1 cellular context compared by ENCODE assay signal in genomic region chrX:17788439-17788838, GRCh38.
A peak's percentile ranks its signal among the peaks of the same experiment; 100 is the strongest.
TF ChIP-seq lines count a peak whose summit lies in the region.

No MANE protein-coding gene starts in this region.

TF ChIP-seq in K562, 482 proteins besides CTCF, POLR2A, EP300 and RAD21 (continued from another document):
- TF ChIP-seq PRDM10 (IDR thresholded peaks at IDR 0.05; ENCODE audit: partially characterized antibody), result peak; percentile 27
- peak; percentile 39; the same call in 1 of the 2 replicates for TF ChIP-seq SMC3 (conservative IDR thresholded peaks at IDR 0.05; ENCODE audit: insufficient read depth, low read depth, low read length)
- no peak for TF ChIP-seq CREB5 (CRISPR knock-in tag; IDR thresholded peaks at IDR 0.05)
- TF ChIP-seq TEAD4 (IDR thresholded peaks at IDR 0.05; ENCODE audit: low read length), result 0 out of 2 replicates have a peak, but pooled peaks have one; percentile 16
- no peak for TF ChIP-seq TEAD4 (CRISPR knock-in tag; IDR thresholded peaks at IDR 0.05; ENCODE audit: borderline replicate concordance)
TF ChIP-seq in K562: peak in this region for 4.
